8 cellular contexts compared by ENCODE assay signal in the genomic region with DNA sequence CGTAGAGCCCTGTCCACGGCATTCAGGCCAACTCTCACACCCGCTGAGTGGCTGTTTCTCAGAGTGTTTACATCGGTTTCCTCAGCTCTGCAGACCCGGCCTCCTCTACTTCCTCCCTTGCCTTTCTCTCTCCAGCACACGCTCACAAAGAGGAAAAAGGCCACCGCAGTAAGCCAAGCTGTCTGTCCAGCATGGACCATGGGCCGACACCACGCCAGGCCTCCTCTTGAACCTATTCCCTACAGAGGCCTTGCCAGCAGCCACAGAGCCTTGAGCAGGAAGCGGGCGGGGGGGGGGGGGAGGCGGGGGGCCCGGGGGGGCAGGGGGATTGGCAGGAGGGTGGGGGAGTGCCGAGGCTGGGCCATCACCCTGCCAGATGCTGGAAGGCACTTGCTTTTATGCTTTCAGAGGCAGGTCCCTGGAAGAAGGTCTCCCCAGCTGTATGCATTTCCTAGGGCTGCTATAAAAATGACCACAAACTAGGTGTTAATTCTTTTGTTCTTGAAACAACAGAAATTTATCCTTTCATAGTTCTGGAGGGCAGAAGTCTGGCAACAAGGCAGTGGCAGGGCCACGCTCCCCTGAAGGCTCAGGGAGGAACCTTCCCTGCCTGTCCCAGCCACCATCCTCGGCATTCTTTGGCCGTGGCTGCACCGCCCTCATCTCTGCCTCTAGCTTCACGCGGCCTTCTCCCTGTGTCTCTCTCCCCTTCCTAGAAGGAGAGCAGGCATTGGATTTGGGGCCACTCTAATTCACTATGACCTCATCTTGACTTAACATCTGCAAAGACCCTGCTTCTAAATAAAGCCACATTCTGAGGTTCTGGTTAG.
A peak's percentile ranks its signal among the peaks of the same experiment; 100 is the strongest.
DNase-seq lines count a peak whose midpoint lies in the region; ATAC-seq lines count a peak whose summit lies in the region.

No MANE protein-coding gene starts in this region.

- H3K27ac Mint-ChIP-seq in naive B cell: peak overlapping the region in 1 of 6 donors; percentile 53

- H3K4me3 ChIP-seq in duodenal mucosa (ENCODE audit: low read depth in 1 of 2, low read length in 2 of 2): no peak overlapping the region

- no peaks in the 10 kb centered on the region for H3K36me3 Mint-ChIP-seq in naive B cell

- no peaks in the 10 kb centered on the region for H3K36me3 ChIP-seq in duodenal mucosa (ENCODE audit: control insufficient read depth in 1 of 2, insufficient read depth in 2 of 2, low read length in 2 of 2)

- no peaks in the 10 kb centered on the region for H3K9me3 ChIP-seq in duodenal mucosa (ENCODE audit: control insufficient read depth in 1 of 2, low read length in 2 of 2)

- peaks cover 34 to 49% (median 41%) of the 10 kb centered on the region in 3 donors for H3K27me3 Mint-ChIP-seq in naive B cell

- H3K9me3 Mint-ChIP-seq in naive B cell: peaks cover 0 to 9% (median 4%) of the 10 kb centered on the region in 7 donors

- H3K4me1 Mint-ChIP-seq in naive B cell: peaks cover 21 to 34% (median 33%) of the 10 kb centered on the region in 3 donors

- peak overlapping the region; percentile 74 for H3K27ac ChIP-seq in duodenal mucosa (ENCODE audit: low read depth, low read length)

- ATAC-seq in naive B cell (ENCODE audit: low read depth in 2 of 2) (peak; percentile 21 to 40), GM21526 (IDR thresholded peaks at IDR 0.05; ENCODE audit: low FRiP score, unreplicated experiment) (no peak), HG03457 (IDR thresholded peaks at IDR 0.05; ENCODE audit: unreplicated experiment) (no peak)

- peak overlapping the region in 1 of 2 donors; percentile 18 for H3K9ac ChIP-seq in duodenal mucosa (ENCODE audit: low read depth in 1 of 2, low read length in 2 of 2)

- peak; percentile 35 for DNase-seq in Daoy (ENCODE audit: low read depth)
- peak; percentile 72 for DNase-seq in NOMO-1 treated with DMSO at 0.1 percent for 48 hours (lab: John Stamatoyannopoulos, UW; ENCODE audit: unreplicated experiment)
- DNase-seq in naive B cell: no peak
- DNase-seq in activated gamma-delta T cell (lab: John Stamatoyannopoulos, UW): no peak
- DNase-seq in effector CD8-positive, alpha-beta T cell (lab: John Stamatoyannopoulos, UW): no peak

- peak overlapping the region in 5 of 8 donors; percentile 31 to 87 (median 70) for H3K4me3 Mint-ChIP-seq in naive B cell

- H3K27me3 ChIP-seq in duodenal mucosa (ENCODE audit: control insufficient read depth in 1 of 2, insufficient read depth in 2 of 2, low read length in 2 of 2): no peaks in the 10 kb centered on the region

- H3K4me1 ChIP-seq in duodenal mucosa (ENCODE audit: control insufficient read depth in 1 of 2, insufficient read depth in 2 of 2, low read length in 2 of 2): peaks cover 25 to 27% of the 10 kb centered on the region in 2 donors

Comparison
In these comparisons a context has a peak if more than half of its experiments do, and no peak if none do; other contexts are left out.
1. DNase-seq: peak in Daoy (single experiment) and NOMO-1 treated with DMSO at 0.1 percent for 48 hours (single experiment); none in naive B cell (single experiment), activated gamma-delta T cell (single experiment) and effector CD8-positive, alpha-beta T cell (single experiment).
2. ATAC-seq: peak in naive B cell (2 of 2); none in GM21526 (single experiment) and HG03457 (single experiment).